Comparison of ENCODE assay signal across 1 cellular context in the genomic region with DNA sequence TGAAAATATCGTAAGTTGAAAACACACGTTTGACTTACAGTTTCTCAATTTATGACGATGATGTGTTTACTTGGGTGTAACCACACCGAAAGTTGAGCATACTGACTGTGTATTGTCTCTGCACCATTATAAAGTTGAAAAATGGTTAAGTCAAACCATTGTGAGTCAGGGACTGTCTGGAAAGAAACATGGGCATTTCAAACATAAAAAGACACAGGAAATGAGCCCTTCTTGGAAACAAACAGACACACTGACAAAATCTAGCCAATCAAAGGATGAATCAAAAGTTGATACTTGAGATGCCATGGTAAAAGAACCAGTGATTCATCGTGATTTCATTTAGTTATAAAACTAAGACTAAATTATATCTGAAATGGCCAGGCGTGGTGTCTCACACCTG.
TF ChIP-seq lines count a peak whose summit lies in the region.

No MANE protein-coding gene starts in this region.

TF ChIP-seq in SK-N-SH treated with all-trans-retinoic acid at 6 μM for 48 hours, 23 proteins besides CTCF, POLR2A, EP300 and RAD21 (continued from another document):
- TF ChIP-seq, protein P1, sequence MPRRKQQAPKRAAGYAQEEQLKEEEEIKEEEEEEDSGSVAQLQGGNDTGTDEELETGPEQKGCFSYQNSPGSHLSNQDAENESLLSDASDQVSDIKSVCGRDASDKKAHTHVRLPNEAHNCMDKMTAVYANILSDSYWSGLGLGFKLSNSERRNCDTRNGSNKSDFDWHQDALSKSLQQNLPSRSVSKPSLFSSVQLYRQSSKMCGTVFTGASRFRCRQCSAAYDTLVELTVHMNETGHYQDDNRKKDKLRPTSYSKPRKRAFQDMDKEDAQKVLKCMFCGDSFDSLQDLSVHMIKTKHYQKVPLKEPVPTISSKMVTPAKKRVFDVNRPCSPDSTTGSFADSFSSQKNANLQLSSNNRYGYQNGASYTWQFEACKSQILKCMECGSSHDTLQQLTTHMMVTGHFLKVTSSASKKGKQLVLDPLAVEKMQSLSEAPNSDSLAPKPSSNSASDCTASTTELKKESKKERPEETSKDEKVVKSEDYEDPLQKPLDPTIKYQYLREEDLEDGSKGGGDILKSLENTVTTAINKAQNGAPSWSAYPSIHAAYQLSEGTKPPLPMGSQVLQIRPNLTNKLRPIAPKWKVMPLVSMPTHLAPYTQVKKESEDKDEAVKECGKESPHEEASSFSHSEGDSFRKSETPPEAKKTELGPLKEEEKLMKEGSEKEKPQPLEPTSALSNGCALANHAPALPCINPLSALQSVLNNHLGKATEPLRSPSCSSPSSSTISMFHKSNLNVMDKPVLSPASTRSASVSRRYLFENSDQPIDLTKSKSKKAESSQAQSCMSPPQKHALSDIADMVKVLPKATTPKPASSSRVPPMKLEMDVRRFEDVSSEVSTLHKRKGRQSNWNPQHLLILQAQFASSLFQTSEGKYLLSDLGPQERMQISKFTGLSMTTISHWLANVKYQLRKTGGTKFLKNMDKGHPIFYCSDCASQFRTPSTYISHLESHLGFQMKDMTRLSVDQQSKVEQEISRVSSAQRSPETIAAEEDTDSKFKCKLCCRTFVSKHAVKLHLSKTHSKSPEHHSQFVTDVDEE (CRISPR knock-in tag; IDR thresholded peaks at IDR 0.05) = no peak
- TF ChIP-seq TOX (CRISPR knock-in tag; IDR thresholded peaks at IDR 0.05; ENCODE audit: borderline replicate concordance) = no peak
- TF ChIP-seq, protein P2, sequence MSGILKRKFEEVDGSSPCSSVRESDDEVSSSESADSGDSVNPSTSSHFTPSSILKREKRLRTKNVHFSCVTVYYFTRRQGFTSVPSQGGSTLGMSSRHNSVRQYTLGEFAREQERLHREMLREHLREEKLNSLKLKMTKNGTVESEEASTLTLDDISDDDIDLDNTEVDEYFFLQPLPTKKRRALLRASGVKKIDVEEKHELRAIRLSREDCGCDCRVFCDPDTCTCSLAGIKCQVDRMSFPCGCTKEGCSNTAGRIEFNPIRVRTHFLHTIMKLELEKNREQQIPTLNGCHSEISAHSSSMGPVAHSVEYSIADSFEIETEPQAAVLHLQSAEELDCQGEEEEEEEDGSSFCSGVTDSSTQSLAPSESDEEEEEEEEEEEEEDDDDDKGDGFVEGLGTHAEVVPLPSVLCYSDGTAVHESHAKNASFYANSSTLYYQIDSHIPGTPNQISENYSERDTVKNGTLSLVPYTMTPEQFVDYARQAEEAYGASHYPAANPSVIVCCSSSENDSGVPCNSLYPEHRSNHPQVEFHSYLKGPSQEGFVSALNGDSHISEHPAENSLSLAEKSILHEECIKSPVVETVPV (CRISPR knock-in tag; IDR thresholded peaks at IDR 0.05) = no peak
